1 cellular context compared by ENCODE assay signal in the genomic region with DNA sequence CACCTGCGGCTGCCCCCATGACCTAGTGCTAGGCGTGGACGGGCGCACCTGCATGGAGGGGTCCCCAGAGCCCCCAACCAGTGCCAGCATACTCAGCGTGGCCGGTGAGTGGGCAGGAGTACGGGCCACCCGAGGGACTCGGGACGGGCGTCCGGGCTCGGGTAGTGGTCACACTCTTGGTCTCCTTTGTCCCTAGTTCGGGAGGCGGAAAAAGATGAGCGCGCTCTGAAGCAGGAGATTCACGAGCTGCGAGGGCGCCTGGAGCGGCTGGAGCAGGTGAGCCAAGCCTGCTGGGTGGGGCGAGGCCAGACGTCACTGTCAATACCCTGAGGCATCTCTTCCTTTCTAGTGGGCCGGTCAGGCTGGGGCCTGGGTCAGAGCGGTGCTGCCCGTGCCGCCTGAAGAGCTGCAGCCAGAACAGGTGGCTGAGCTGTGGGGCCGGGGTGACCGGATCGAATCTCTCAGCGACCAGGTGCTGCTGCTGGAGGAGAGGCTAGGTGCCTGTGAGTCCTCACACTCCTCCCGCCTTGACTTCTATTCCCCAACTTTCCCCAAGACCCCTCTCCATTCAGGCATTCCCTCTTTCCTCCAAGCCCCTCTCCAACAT.
TF ChIP-seq lines count a peak whose summit lies in the region.

No MANE protein-coding gene starts in this region.

TF ChIP-seq in WTC11, 78 proteins besides CTCF, POLR2A, EP300 and RAD21:
- TF ChIP-seq, protein P1, sequence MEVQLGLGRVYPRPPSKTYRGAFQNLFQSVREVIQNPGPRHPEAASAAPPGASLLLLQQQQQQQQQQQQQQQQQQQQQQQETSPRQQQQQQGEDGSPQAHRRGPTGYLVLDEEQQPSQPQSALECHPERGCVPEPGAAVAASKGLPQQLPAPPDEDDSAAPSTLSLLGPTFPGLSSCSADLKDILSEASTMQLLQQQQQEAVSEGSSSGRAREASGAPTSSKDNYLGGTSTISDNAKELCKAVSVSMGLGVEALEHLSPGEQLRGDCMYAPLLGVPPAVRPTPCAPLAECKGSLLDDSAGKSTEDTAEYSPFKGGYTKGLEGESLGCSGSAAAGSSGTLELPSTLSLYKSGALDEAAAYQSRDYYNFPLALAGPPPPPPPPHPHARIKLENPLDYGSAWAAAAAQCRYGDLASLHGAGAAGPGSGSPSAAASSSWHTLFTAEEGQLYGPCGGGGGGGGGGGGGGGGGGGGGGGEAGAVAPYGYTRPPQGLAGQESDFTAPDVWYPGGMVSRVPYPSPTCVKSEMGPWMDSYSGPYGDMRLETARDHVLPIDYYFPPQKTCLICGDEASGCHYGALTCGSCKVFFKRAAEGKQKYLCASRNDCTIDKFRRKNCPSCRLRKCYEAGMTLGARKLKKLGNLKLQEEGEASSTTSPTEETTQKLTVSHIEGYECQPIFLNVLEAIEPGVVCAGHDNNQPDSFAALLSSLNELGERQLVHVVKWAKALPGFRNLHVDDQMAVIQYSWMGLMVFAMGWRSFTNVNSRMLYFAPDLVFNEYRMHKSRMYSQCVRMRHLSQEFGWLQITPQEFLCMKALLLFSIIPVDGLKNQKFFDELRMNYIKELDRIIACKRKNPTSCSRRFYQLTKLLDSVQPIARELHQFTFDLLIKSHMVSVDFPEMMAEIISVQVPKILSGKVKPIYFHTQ (CRISPR knock-in tag; IDR thresholded peaks at IDR 0.05), result no peak
- TF ChIP-seq, protein P2, sequence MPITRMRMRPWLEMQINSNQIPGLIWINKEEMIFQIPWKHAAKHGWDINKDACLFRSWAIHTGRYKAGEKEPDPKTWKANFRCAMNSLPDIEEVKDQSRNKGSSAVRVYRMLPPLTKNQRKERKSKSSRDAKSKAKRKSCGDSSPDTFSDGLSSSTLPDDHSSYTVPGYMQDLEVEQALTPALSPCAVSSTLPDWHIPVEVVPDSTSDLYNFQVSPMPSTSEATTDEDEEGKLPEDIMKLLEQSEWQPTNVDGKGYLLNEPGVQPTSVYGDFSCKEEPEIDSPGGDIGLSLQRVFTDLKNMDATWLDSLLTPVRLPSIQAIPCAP (CRISPR knock-in tag; IDR thresholded peaks at IDR 0.05), result no peak
- TF ChIP-seq GABPB1 (CRISPR knock-in tag; IDR thresholded peaks at IDR 0.05) (no peak), ZNF317 (CRISPR knock-in tag; IDR thresholded peaks at IDR 0.05; ENCODE audit: borderline replicate concordance, low read depth) (no peak), ETV6 (CRISPR knock-in tag; IDR thresholded peaks at IDR 0.05) (no peak), NR2C2 (CRISPR knock-in tag; IDR thresholded peaks at IDR 0.05) (no peak), CREM (CRISPR knock-in tag; IDR thresholded peaks at IDR 0.05) (no peak), NR3C1 (CRISPR knock-in tag; conservative IDR thresholded peaks at IDR 0.05; ENCODE audit: low read depth) (no peak), MXD4 (CRISPR knock-in tag; IDR thresholded peaks at IDR 0.05; ENCODE audit: borderline replicate concordance) (no peak)
- TF ChIP-seq, protein P3, sequence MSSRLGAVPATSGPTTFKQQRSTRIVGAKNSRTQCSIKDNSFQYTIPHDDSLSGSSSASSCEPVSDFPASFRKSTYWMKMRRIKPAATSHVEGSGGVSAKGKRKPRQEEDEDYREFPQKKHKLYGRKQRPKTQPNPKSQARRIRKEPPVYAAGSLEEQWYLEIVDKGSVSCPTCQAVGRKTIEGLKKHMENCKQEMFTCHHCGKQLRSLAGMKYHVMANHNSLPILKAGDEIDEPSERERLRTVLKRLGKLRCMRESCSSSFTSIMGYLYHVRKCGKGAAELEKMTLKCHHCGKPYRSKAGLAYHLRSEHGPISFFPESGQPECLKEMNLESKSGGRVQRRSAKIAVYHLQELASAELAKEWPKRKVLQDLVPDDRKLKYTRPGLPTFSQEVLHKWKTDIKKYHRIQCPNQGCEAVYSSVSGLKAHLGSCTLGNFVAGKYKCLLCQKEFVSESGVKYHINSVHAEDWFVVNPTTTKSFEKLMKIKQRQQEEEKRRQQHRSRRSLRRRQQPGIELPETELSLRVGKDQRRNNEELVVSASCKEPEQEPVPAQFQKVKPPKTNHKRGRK (CRISPR knock-in tag; IDR thresholded peaks at IDR 0.05; ENCODE audit: borderline replicate concordance), result no peak
- TF ChIP-seq, protein P4, sequence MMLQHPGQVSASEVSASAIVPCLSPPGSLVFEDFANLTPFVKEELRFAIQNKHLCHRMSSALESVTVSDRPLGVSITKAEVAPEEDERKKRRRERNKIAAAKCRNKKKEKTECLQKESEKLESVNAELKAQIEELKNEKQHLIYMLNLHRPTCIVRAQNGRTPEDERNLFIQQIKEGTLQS (CRISPR knock-in tag; conservative IDR thresholded peaks at IDR 0.05), result no peak
